Comparison of ENCODE assay signal across 16 cellular contexts in the genomic region with DNA sequence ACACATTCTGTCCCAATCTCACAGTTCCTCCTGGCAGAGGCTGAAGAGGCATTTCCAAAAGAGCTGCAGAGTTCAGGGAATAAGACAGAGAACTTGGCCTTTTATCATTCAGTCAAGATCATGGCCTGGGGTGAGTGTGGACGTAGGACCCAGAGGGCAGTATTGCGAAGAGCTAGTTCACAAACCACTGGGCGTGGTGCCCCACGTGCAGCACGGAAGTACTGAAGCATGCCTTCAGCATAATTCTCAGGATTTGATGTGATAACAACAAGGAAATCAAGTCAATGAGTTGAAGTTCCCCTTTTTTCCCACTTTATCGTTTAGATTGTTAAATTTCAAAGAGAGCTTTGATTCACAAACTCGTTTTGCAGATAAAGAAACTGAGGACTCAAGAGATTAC.
"Had no signal": no experiment of that assay in that cellular context is flagged by ENCODE, and none has a peak within 500 bp of the region (broad histone marks: within the 10 kb centered on the region; RNA-seq: fewer than 3 reads in every experiment).

No MANE protein-coding gene starts in this region.

- H3K27ac ChIP-seq: brain microvascular endothelial cell, left lung, neural progenitor cell, prostate gland, right atrium auricular region, suprapubic skin had no signal

- H3K36me3 ChIP-seq: brain microvascular endothelial cell, left lung, neural progenitor cell, prostate gland, right atrium auricular region, suprapubic skin had no signal

- H3K4me1 ChIP-seq: left lung, neural progenitor cell, prostate gland, right atrium auricular region, suprapubic skin had no signal

- H2AFZ ChIP-seq: neural progenitor cell had no signal

- DNase-seq: activated CD8-positive, alpha-beta T cell treated with anti-CD3 and anti-CD28 coated beads for 36 hours; activated naive CD4-positive, alpha-beta T cell treated with Interleukin-2 at 50 U/mL for 16 hours; activated naive CD8-positive, alpha-beta T cell treated with anti-CD3 and anti-CD28 coated beads, Interleukin-2, amount 50 U/mL, for 24 hours; activated T-cell treated with anti-CD3 and anti-CD28 coated beads, Interleukin-2, amount 50 U/mL, for 1 hour; aorta; brain microvascular endothelial cell; cortex of kidney; erythroblast; kidney; left lung; mammary epithelial cell; SW 1271 had no signal

- H3K27me3 ChIP-seq: brain microvascular endothelial cell, left lung, neural progenitor cell, right atrium auricular region, suprapubic skin had no signal

- ATAC-seq: activated CD8-positive, alpha-beta T cell treated with anti-CD3 and anti-CD28 coated beads for 36 hours; activated naive CD8-positive, alpha-beta T cell treated with anti-CD3 and anti-CD28 coated beads, Interleukin-2, amount 50 U/mL, for 24 hours; left lung had no signal

- H3K9ac ChIP-seq: neural progenitor cell had no signal

- H3K9me3 ChIP-seq: left lung, prostate gland, right atrium auricular region, suprapubic skin had no signal

- H3K4me3 ChIP-seq: left lung, neural progenitor cell, prostate gland, right atrium auricular region, suprapubic skin had no signal

- H3K4me2 ChIP-seq: neural progenitor cell had no signal
